In the genomic region with DNA sequence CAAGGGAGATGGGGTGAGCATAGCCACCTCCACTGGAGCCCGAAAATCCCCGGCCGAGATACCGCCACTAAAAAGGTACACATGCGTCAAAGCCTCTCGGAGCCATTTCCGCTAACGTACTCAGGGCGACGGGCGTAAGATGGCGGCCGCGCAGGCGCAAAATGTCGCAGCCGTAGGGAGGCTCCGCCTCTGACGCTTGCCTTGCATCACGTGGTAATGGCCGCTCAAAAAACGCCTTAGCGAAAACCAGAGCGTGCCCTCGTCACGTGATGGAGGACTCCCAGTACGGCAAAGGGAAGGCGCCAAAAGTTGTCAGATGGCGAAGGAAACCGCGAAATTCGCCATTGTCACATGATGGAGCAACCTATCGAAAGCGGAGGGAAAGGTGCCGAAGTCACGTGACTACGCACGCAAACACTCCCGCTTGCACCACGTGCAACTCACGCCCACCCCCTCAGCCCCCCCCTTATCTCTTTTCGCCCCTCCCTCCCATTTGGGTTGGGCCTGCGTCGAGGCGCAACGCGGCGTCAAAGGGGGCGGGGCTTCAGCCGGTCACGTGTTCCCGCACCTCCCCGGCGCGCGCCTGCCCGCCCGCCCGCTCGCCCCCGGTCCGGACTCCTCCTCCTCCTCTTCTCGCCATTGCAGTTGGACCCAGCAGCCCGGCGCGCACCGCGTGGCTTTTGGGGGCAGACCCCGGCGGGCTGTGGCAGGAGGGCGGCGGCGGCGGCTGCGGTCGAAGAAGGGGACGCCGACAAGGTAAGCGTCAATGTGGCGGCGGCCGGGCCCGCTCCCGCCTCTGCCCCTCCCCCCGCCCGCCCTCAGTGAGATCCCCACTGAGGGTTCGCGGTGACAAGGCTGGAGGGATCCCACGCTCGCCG, we compare ENCODE assay signal across 1 cellular context.
TF ChIP-seq lines count a peak whose summit lies in the region.

A gene (plus strand): TSS at position 615 of the 878 bp plus-strand sequence. CDS start 16,260 bp downstream, outside the sequence.

TF ChIP-seq in K562, 482 proteins besides CTCF, POLR2A, EP300 and RAD21 (continued from another document and continues in another):
- TF ChIP-seq, protein P1, sequence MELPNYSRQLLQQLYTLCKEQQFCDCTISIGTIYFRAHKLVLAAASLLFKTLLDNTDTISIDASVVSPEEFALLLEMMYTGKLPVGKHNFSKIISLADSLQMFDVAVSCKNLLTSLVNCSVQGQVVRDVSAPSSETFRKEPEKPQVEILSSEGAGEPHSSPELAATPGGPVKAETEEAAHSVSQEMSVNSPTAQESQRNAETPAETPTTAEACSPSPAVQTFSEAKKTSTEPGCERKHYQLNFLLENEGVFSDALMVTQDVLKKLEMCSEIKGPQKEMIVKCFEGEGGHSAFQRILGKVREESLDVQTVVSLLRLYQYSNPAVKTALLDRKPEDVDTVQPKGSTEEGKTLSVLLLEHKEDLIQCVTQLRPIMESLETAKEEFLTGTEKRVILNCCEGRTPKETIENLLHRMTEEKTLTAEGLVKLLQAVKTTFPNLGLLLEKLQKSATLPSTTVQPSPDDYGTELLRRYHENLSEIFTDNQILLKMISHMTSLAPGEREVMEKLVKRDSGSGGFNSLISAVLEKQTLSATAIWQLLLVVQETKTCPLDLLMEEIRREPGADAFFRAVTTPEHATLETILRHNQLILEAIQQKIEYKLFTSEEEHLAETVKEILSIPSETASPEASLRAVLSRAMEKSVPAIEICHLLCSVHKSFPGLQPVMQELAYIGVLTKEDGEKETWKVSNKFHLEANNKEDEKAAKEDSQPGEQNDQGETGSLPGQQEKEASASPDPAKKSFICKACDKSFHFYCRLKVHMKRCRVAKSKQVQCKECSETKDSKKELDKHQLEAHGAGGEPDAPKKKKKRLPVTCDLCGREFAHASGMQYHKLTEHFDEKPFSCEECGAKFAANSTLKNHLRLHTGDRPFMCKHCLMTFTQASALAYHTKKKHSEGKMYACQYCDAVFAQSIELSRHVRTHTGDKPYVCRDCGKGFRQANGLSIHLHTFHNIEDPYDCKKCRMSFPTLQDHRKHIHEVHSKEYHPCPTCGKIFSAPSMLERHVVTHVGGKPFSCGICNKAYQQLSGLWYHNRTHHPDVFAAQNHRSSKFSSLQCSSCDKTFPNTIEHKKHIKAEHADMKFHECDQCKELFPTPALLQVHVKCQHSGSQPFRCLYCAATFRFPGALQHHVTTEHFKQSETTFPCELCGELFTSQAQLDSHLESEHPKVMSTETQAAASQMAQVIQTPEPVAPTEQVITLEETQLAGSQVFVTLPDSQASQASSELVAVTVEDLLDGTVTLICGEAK (IDR thresholded peaks at IDR 0.05) = peak; percentile 65
- TF ChIP-seq, protein P1 (CRISPR knock-in tag; IDR thresholded peaks at IDR 0.05) = no peak
- TF ChIP-seq, protein P2, sequence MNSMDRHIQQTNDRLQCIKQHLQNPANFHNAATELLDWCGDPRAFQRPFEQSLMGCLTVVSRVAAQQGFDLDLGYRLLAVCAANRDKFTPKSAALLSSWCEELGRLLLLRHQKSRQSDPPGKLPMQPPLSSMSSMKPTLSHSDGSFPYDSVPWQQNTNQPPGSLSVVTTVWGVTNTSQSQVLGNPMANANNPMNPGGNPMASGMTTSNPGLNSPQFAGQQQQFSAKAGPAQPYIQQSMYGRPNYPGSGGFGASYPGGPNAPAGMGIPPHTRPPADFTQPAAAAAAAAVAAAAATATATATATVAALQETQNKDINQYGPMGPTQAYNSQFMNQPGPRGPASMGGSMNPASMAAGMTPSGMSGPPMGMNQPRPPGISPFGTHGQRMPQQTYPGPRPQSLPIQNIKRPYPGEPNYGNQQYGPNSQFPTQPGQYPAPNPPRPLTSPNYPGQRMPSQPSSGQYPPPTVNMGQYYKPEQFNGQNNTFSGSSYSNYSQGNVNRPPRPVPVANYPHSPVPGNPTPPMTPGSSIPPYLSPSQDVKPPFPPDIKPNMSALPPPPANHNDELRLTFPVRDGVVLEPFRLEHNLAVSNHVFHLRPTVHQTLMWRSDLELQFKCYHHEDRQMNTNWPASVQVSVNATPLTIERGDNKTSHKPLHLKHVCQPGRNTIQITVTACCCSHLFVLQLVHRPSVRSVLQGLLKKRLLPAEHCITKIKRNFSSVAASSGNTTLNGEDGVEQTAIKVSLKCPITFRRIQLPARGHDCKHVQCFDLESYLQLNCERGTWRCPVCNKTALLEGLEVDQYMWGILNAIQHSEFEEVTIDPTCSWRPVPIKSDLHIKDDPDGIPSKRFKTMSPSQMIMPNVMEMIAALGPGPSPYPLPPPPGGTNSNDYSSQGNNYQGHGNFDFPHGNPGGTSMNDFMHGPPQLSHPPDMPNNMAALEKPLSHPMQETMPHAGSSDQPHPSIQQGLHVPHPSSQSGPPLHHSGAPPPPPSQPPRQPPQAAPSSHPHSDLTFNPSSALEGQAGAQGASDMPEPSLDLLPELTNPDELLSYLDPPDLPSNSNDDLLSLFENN (IDR thresholded peaks at IDR 0.05; ENCODE audit: low read depth in 2 of 2, low read length in 2 of 2) = peak in 1 of 2 experiments; percentile 62; a peak in 1 of 4 replicates
- TF ChIP-seq MEF2D (tag; conservative IDR thresholded peaks at IDR 0.05; ENCODE audit: low read depth) (peak; percentile 82), ZNF316 (IDR thresholded peaks at IDR 0.05) (no peak), ZNF586 (CRISPR knock-in tag; conservative IDR thresholded peaks at IDR 0.05) (no peak), SNIP1 (IDR thresholded peaks at IDR 0.05; ENCODE audit: low read depth) (no peak), ZNF830 (CRISPR knock-in tag; IDR thresholded peaks at IDR 0.05) (no peak), PPARD (CRISPR knock-in tag; IDR thresholded peaks at IDR 0.05) (no peak), ZNF668 (CRISPR knock-in tag; IDR thresholded peaks at IDR 0.05) (peak; percentile 59; the same call in 1 of the 2 replicates), MYNN (IDR thresholded peaks at IDR 0.05) (0 out of 2 replicates have a peak, but pooled peaks have one; percentile 24), MYNN (CRISPR knock-in tag; IDR thresholded peaks at IDR 0.05) (no peak), ZNF253 (CRISPR knock-in tag; conservative IDR thresholded peaks at IDR 0.05) (no peak), EZH2 (IDR thresholded peaks at IDR 0.05; ENCODE audit: borderline replicate concordance, low read depth, low read length) (no peak), SETDB1 (IDR thresholded peaks at IDR 0.05; ENCODE audit: low read length) (peak; percentile 50), CXXC5 (CRISPR knock-in tag; IDR thresholded peaks at IDR 0.05) (peak; percentile 100), HNRNPL (IDR thresholded peaks at IDR 0.05; ENCODE audit: low read depth, low read length) (no peak), NR4A1 (CRISPR knock-in tag; IDR thresholded peaks at IDR 0.05) (peak; percentile 45; the same call in 1 of the 2 replicates), NR4A1 (tag; IDR thresholded peaks at IDR 0.05) (0 out of 2 replicates have a peak, but pooled peaks have one; percentile 69), TSC22D4 (tag; IDR thresholded peaks at IDR 0.05) (no peak)
- TF ChIP-seq, protein P3, sequence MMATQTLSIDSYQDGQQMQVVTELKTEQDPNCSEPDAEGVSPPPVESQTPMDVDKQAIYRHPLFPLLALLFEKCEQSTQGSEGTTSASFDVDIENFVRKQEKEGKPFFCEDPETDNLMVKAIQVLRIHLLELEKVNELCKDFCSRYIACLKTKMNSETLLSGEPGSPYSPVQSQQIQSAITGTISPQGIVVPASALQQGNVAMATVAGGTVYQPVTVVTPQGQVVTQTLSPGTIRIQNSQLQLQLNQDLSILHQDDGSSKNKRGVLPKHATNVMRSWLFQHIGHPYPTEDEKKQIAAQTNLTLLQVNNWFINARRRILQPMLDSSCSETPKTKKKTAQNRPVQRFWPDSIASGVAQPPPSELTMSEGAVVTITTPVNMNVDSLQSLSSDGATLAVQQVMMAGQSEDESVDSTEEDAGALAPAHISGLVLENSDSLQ (IDR thresholded peaks at IDR 0.05) = peak; percentile 77
- TF ChIP-seq, protein P4, sequence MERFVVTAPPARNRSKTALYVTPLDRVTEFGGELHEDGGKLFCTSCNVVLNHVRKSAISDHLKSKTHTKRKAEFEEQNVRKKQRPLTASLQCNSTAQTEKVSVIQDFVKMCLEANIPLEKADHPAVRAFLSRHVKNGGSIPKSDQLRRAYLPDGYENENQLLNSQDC (CRISPR knock-in tag; IDR thresholded peaks at IDR 0.05) = peak; percentile 21; the same call in 1 of the 2 replicates
- TF ChIP-seq, protein P5, sequence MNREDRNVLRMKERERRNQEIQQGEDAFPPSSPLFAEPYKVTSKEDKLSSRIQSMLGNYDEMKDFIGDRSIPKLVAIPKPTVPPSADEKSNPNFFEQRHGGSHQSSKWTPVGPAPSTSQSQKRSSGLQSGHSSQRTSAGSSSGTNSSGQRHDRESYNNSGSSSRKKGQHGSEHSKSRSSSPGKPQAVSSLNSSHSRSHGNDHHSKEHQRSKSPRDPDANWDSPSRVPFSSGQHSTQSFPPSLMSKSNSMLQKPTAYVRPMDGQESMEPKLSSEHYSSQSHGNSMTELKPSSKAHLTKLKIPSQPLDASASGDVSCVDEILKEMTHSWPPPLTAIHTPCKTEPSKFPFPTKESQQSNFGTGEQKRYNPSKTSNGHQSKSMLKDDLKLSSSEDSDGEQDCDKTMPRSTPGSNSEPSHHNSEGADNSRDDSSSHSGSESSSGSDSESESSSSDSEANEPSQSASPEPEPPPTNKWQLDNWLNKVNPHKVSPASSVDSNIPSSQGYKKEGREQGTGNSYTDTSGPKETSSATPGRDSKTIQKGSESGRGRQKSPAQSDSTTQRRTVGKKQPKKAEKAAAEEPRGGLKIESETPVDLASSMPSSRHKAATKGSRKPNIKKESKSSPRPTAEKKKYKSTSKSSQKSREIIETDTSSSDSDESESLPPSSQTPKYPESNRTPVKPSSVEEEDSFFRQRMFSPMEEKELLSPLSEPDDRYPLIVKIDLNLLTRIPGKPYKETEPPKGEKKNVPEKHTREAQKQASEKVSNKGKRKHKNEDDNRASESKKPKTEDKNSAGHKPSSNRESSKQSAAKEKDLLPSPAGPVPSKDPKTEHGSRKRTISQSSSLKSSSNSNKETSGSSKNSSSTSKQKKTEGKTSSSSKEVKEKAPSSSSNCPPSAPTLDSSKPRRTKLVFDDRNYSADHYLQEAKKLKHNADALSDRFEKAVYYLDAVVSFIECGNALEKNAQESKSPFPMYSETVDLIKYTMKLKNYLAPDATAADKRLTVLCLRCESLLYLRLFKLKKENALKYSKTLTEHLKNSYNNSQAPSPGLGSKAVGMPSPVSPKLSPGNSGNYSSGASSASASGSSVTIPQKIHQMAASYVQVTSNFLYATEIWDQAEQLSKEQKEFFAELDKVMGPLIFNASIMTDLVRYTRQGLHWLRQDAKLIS (CRISPR knock-in tag; IDR thresholded peaks at IDR 0.05) = peak; percentile 91
- TF ChIP-seq, protein P6, sequence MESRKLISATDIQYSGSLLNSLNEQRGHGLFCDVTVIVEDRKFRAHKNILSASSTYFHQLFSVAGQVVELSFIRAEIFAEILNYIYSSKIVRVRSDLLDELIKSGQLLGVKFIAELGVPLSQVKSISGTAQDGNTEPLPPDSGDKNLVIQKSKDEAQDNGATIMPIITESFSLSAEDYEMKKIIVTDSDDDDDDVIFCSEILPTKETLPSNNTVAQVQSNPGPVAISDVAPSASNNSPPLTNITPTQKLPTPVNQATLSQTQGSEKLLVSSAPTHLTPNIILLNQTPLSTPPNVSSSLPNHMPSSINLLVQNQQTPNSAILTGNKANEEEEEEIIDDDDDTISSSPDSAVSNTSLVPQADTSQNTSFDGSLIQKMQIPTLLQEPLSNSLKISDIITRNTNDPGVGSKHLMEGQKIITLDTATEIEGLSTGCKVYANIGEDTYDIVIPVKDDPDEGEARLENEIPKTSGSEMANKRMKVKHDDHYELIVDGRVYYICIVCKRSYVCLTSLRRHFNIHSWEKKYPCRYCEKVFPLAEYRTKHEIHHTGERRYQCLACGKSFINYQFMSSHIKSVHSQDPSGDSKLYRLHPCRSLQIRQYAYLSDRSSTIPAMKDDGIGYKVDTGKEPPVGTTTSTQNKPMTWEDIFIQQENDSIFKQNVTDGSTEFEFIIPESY (CRISPR knock-in tag; IDR thresholded peaks at IDR 0.05) = peak; percentile 59; the same call in 1 of the 2 replicates
- TF ChIP-seq, protein P7, sequence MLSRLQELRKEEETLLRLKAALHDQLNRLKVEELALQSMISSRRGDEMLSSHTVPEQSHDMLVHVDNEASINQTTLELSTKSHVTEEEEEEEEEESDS (CRISPR knock-in tag; IDR thresholded peaks at IDR 0.05) = no peak
- TF ChIP-seq, protein P8, sequence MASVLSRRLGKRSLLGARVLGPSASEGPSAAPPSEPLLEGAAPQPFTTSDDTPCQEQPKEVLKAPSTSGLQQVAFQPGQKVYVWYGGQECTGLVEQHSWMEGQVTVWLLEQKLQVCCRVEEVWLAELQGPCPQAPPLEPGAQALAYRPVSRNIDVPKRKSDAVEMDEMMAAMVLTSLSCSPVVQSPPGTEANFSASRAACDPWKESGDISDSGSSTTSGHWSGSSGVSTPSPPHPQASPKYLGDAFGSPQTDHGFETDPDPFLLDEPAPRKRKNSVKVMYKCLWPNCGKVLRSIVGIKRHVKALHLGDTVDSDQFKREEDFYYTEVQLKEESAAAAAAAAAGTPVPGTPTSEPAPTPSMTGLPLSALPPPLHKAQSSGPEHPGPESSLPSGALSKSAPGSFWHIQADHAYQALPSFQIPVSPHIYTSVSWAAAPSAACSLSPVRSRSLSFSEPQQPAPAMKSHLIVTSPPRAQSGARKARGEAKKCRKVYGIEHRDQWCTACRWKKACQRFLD (CRISPR knock-in tag; IDR thresholded peaks at IDR 0.05) = peak; percentile 90; the same call in 1 of the 2 replicates
